ENCODE assay signal across 13 cellular contexts in the genomic region with DNA sequence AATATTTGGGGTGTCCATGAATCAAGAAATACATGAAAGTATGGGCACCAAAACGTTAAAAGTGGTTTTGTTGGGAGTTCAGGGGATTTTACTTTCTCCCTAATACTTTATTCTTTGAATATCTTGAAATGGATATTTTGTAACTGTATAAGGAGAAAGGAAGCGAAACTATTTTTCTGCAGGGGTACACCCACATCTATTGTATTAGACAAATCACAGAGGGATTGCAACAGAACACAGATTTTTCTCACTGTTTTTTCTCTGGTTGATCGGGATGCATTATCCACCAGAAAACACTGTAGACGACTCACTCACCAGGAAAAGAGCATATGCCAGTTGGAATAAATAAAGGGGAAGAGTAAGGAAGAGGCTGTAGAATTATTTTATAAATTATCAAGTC. TPM values are rescaled to one million over a fixed set of nuclear protein-coding genes. Genes with fewer than 3 reads are reported as not detected.
DNase-seq lines count a peak whose midpoint lies in the region; ATAC-seq and TF ChIP-seq lines count a peak whose summit lies in the region.
"Had no signal": no experiment of that assay in that cellular context is flagged by ENCODE, and none has a peak within 500 bp of the region (broad histone marks: within the 10 kb centered on the region; RNA-seq: fewer than 3 reads in every experiment).

No MANE protein-coding gene starts in this region.

- H3K4me3 ChIP-seq in CD4-positive, alpha-beta memory T cell (ENCODE audit: low read length in 2 of 2) = no peak overlapping the region
- no peak overlapping the region for H3K4me3 ChIP-seq in transverse colon

- CTCF ChIA-PET in activated CD4-positive, alpha-beta T cell treated with anti-CD3 and anti-CD28 coated beads, Interleukin-2, amount 10 ng/mL, durations not matched to agents 7 days and 5 days (lab: Charles Lee) = no interaction called here
- CTCF ChIA-PET in CD4-positive, alpha-beta memory T cell (lab: Charles Lee; ENCODE audit: partially characterized antibody) = no interaction called here
- CTCF ChIA-PET in WTC11 (lab: Charles Lee) = interaction anchor here (1.0 to 1.5 kb wide), 2 partner anchors 8 to 17 kb away, joined by 3 to 10 read pairs; a partner anchor contains a TSS

- H3K4me3 Mint-ChIP-seq in activated CD4-positive, alpha-beta T cell treated with anti-CD3 and anti-CD28 coated beads, Interleukin-2, amount 10 ng/mL, durations not matched to agents 7 days and 5 days = peak overlapping the region; percentile 30
- peak overlapping the region in 3 of 8 donors; percentile 40 to 69 (median 43) for H3K4me3 Mint-ChIP-seq in CD4-positive, alpha-beta memory T cell
- no peak overlapping the region for H3K4me3 Mint-ChIP-seq in WTC11
- H3K4me3 Mint-ChIP-seq in natural killer cell = peak overlapping the region; percentile 61

- no peak overlapping the region for H3K27ac ChIP-seq in CD4-positive, alpha-beta memory T cell (ENCODE audit: low read depth, low read length)
- H3K27ac ChIP-seq in transverse colon = no peak overlapping the region

- TF ChIP-seq EP300 in transverse colon (IDR thresholded peaks at IDR 0.05; ENCODE audit: low read depth) = no peak

- POLR2A ChIA-PET in activated CD4-positive, alpha-beta T cell treated with anti-CD3 and anti-CD28 coated beads, Interleukin-2, amount 10 ng/mL, durations not matched to agents 7 days and 5 days (lab: Charles Lee) = interaction anchor here (1.8 kb wide), 1 partner anchor 27 kb away, joined by 6 read pairs; a partner anchor contains a TSS
- POLR2A ChIA-PET in CD4-positive, alpha-beta memory T cell (lab: Charles Lee; ENCODE audit: partially characterized antibody) = interaction anchor here (1.0 to 3.8 kb wide), 5 partner anchors 8 to 111 kb away, joined by 5 to 53 read pairs (median 47); a partner anchor contains a TSS
- POLR2A ChIA-PET in WTC11 (lab: Charles Lee) = interaction anchor here (2.2 to 2.3 kb wide), 2 partner anchors 8 to 26 kb away, joined by 44 read pairs; a partner anchor contains a TSS

- in situ Hi-C loops in transverse colon (cut with MboI; ENCODE audit: low pct_ligation_motif_present in 1 of 4, low pct_unique_long_range_greater_than_20kb in 1 of 4, low sequenced_read_pairs in 3 of 4) = no loop called here

- H3K4me1 ChIP-seq in CD4-positive, alpha-beta memory T cell (ENCODE audit: insufficient read depth, low read length) = peaks cover 30% of the 10 kb centered on the region
- peaks cover 11 to 37% (median 17%) of the 10 kb centered on the region in 4 donors for H3K4me1 ChIP-seq in transverse colon

- peaks cover 17% of the 10 kb centered on the region for H3K36me3 ChIP-seq in CD4-positive, alpha-beta memory T cell (ENCODE audit: insufficient read depth, low read length)
- peaks cover 0 to 15% (median 1%) of the 10 kb centered on the region in 4 donors for H3K36me3 ChIP-seq in transverse colon
- H3K36me3 ChIP-seq: prostate gland had no signal

- H3K9me3 ChIP-seq in CD4-positive, alpha-beta memory T cell (ENCODE audit: control insufficient read depth in 1 of 2, low read length in 2 of 2) = no peaks in the 10 kb centered on the region
- H3K9me3 ChIP-seq in transverse colon = no peaks in the 10 kb centered on the region
- H3K9me3 ChIP-seq: prostate gland had no signal

- no peaks in the 10 kb centered on the region for H3K27me3 Mint-ChIP-seq in activated CD4-positive, alpha-beta T cell treated with anti-CD3 and anti-CD28 coated beads, Interleukin-2, amount 10 ng/mL, durations not matched to agents 7 days and 5 days
- H3K27me3 Mint-ChIP-seq in CD4-positive, alpha-beta memory T cell = no peaks in the 10 kb centered on the region
- H3K27me3 Mint-ChIP-seq in WTC11 (ENCODE audit: low read depth) (no peaks in the 10 kb centered on the region; the same call in 1 of the 2 replicates), natural killer cell (ENCODE audit: low read depth in 2 of 2) (no peaks in the 10 kb centered on the region)
- H3K27me3 Mint-ChIP-seq: IgD-negative memory B cell had no signal

- intact Hi-C loops in CD4-positive, alpha-beta memory T cell (cut with micrococcal nuclease) = loop anchor here (1.0 to 10.0 kb wide), 4 partner anchors 8 to 325 kb away; a partner anchor contains a TSS
- intact Hi-C loops in natural killer cell (cut with micrococcal nuclease) = loop anchor here (1.0 kb wide), 2 partner anchors 8 to 34 kb away; a partner anchor contains a TSS
- intact Hi-C loops in transverse colon (cut with DNase I; ENCODE audit: low total_unique reads) = no loop called here

- DNase-seq in activated CD4-positive, alpha-beta T cell treated with anti-CD3 and anti-CD28 coated beads, Interleukin-2, amount 10 ng/mL, durations not matched to agents 7 days and 5 days = no peak
- DNase-seq in activated CD4-positive, alpha-beta T cell treated with anti-CD3 and anti-CD28 coated beads, Interleukin-2, amount 50 U/mL, for 1 hour = no peak
- no peak for DNase-seq in CD4-positive, alpha-beta memory T cell
- DNase-seq in WTC11 (ENCODE audit: low spot score) (no peak), natural killer cell (no peak), transverse colon (no peak), HUDEP-2 (lab: John Stamatoyannopoulos, UW; ENCODE audit: unreplicated experiment in 76 of 76) (no peak)
- DNase-seq: endodermal cell, left colon, NCI-H1105 treated with DMSO at 0.1 percent for 48 hours had no signal

- peak overlapping the region; percentile 66 for H3K27ac Mint-ChIP-seq in activated CD4-positive, alpha-beta T cell treated with anti-CD3 and anti-CD28 coated beads, Interleukin-2, amount 10 ng/mL, durations not matched to agents 7 days and 5 days
- peak overlapping the region in 6 of 7 donors; percentile 4 to 88 (median 65) for H3K27ac Mint-ChIP-seq in CD4-positive, alpha-beta memory T cell
- H3K27ac Mint-ChIP-seq in WTC11 (peak overlapping the region; percentile 91), natural killer cell (peak overlapping the region; percentile 55 to 84)

- no peak for TF ChIP-seq CTCF in WTC11 (IDR thresholded peaks at IDR 0.05)
- TF ChIP-seq CTCF in natural killer cell (IDR thresholded peaks at IDR 0.05) = no peak
- TF ChIP-seq CTCF in transverse colon (IDR thresholded peaks at IDR 0.05) = no peak

- H3K36me3 Mint-ChIP-seq in activated CD4-positive, alpha-beta T cell treated with anti-CD3 and anti-CD28 coated beads, Interleukin-2, amount 10 ng/mL, durations not matched to agents 7 days and 5 days (ENCODE audit: low read depth) = peaks cover 15% of the 10 kb centered on the region
- peaks cover 9 to 13% of the 10 kb centered on the region in 2 donors for H3K36me3 Mint-ChIP-seq in CD4-positive, alpha-beta memory T cell
- peaks cover 16% of the 10 kb centered on the region for H3K36me3 Mint-ChIP-seq in WTC11
- H3K36me3 Mint-ChIP-seq in natural killer cell = no peaks in the 10 kb centered on the region

- no peaks in the 10 kb centered on the region for H3K27me3 ChIP-seq in CD4-positive, alpha-beta memory T cell (ENCODE audit: insufficient read depth, low read length)
- H3K27me3 ChIP-seq in transverse colon = no peaks in the 10 kb centered on the region

- ATAC-seq in WTC11 (no peak), natural killer cell (no peak), GM18867 (IDR thresholded peaks at IDR 0.05; ENCODE audit: unreplicated experiment) (no peak)

- WGBS in transverse colon (ENCODE audit: low coverage in 1 of 2), 2 donors = 86 to 89% methylated on average over 4 of the region's 4 CpGs

- TF ChIP-seq POLR2A in transverse colon (IDR thresholded peaks at IDR 0.05) = no peak

- peaks cover 33% of the 10 kb centered on the region for H3K4me1 Mint-ChIP-seq in activated CD4-positive, alpha-beta T cell treated with anti-CD3 and anti-CD28 coated beads, Interleukin-2, amount 10 ng/mL, durations not matched to agents 7 days and 5 days
- H3K4me1 Mint-ChIP-seq in CD4-positive, alpha-beta memory T cell = peaks cover 21 to 35% (median 26%) of the 10 kb centered on the region in 4 donors
- H3K4me1 Mint-ChIP-seq in WTC11 (peaks cover 10% of the 10 kb centered on the region), natural killer cell (peaks cover 10 to 17% of the 10 kb centered on the region in 2 donors)

- no peaks in the 10 kb centered on the region for H3K9me3 Mint-ChIP-seq in activated CD4-positive, alpha-beta T cell treated with anti-CD3 and anti-CD28 coated beads, Interleukin-2, amount 10 ng/mL, durations not matched to agents 7 days and 5 days
- no peaks in the 10 kb centered on the region for H3K9me3 Mint-ChIP-seq in CD4-positive, alpha-beta memory T cell
- H3K9me3 Mint-ChIP-seq in WTC11 (no peaks in the 10 kb centered on the region), natural killer cell (no peaks in the 10 kb centered on the region)
- H3K9me3 Mint-ChIP-seq: endodermal cell, IgD-negative memory B cell had no signal

RNA-seq across cellular contexts. Expression of a gene that starts 1.2 kb away (rescaled TPM):
- total RNA-seq in activated CD4-positive, alpha-beta T cell treated with anti-CD3 and anti-CD28 coated beads, Interleukin-2, amount 10 ng/mL, durations not matched to agents 7 days and 5 days = 10 to 100 TPM; 28.4 to 32.9 TPM
- 10 to 100 TPM; 43.2 to 43.6 TPM for total RNA-seq in CD4-positive, alpha-beta memory T cell
- polyA plus RNA-seq in CD4-positive, alpha-beta memory T cell = 10 to 100 TPM; 21.6 to 24.1 TPM
- total RNA-seq in WTC11 (2021) (38.1 to 42.9 TPM (median 41.1 TPM) in 3 replicates), natural killer cell (10 to 100 TPM; 37.4 to 49.2 (median 43.0) TPM), transverse colon (100 to 1,000 TPM in 2 of 4 donors, 10 to 100 TPM in 2; 56.1 to 114 (median 88.9) TPM)

RNA-seq across cellular contexts. Expression of a gene that starts 8.3 kb away (rescaled TPM):
- total RNA-seq in activated CD4-positive, alpha-beta T cell treated with anti-CD3 and anti-CD28 coated beads, Interleukin-2, amount 10 ng/mL, durations not matched to agents 7 days and 5 days = 1 to 10 TPM; 7.3 to 9.6 TPM
- total RNA-seq in CD4-positive, alpha-beta memory T cell = 10 to 100 TPM; 10.5 to 10.9 TPM
- polyA plus RNA-seq in CD4-positive, alpha-beta memory T cell = 1 to 10 TPM; 1.4 TPM
- 6.3 to 7.8 TPM (median 7.3 TPM) in 3 replicates for total RNA-seq in WTC11 (2021)
- total RNA-seq in natural killer cell = 10 to 100 TPM in 1 of 3 donors, 1 to 10 TPM in 2; 7.8 to 12.2 (median 9.2) TPM
- total RNA-seq in transverse colon = 10 to 100 TPM in 1 of 4 donors, 1 to 10 TPM in 3; 6.7 to 18.5 (median 8.0) TPM

RNA-seq across cellular contexts. Expression of a gene that starts 26.5 kb away (rescaled TPM):
- 10 to 100 TPM; 11.8 to 12.2 TPM for total RNA-seq in activated CD4-positive, alpha-beta T cell treated with anti-CD3 and anti-CD28 coated beads, Interleukin-2, amount 10 ng/mL, durations not matched to agents 7 days and 5 days
- 10 to 100 TPM; 20.2 to 20.5 TPM for total RNA-seq in CD4-positive, alpha-beta memory T cell
- polyA plus RNA-seq in CD4-positive, alpha-beta memory T cell = 1 to 10 TPM; 2.5 to 2.9 TPM
- total RNA-seq in WTC11 (2021) (8.2 to 9.6 TPM (median 9.0 TPM) in 3 replicates), natural killer cell (1 to 10 TPM; 4.7 to 6.6 (median 5.8) TPM), transverse colon (10 to 100 TPM in 1 of 4 donors, 1 to 10 TPM in 3; 5.2 to 10.1 (median 8.7) TPM)

RNA-seq across cellular contexts. Expression of a gene that starts 34.5 kb away (rescaled TPM):
- 10 to 100 TPM; 44.1 to 46.8 TPM for total RNA-seq in activated CD4-positive, alpha-beta T cell treated with anti-CD3 and anti-CD28 coated beads, Interleukin-2, amount 10 ng/mL, durations not matched to agents 7 days and 5 days
- 10 to 100 TPM; 66.6 to 70.7 TPM for total RNA-seq in CD4-positive, alpha-beta memory T cell
- 10 to 100 TPM; 18.7 to 27.4 TPM for polyA plus RNA-seq in CD4-positive, alpha-beta memory T cell
- total RNA-seq in WTC11 (2021) (36.0 to 38.3 TPM (median 37.5 TPM) in 3 replicates), natural killer cell (10 to 100 TPM; 74.0 to 78.8 (median 77.3) TPM), transverse colon (100 to 1,000 TPM in 1 of 4 donors, 10 to 100 TPM in 3; 42.5 to 163 (median 54.7) TPM)
